In genomic region chr1:53653631-53654030, GRCh38 we compare ENCODE assay signal across 24 cellular contexts.
A peak's percentile ranks its signal among the peaks of the same experiment; 100 is the strongest.
DNase-seq lines count a peak whose midpoint lies in the region; ATAC-seq and TF ChIP-seq lines count a peak whose summit lies in the region.
"Had no signal": no experiment of that assay in that cellular context is flagged by ENCODE, and none has a peak within 500 bp of the region (broad histone marks: within the 10 kb centered on the region; RNA-seq: fewer than 3 reads in every experiment).

No MANE protein-coding gene starts in this region.

- H2BK15ac ChIP-seq in H9 (ENCODE audit: low read depth, low read length) (no peak overlapping the region), neuronal stem cell (ENCODE audit: low read length) (no peak overlapping the region)

- no peak overlapping the region for H4K8ac ChIP-seq in H9 (replicated peaks; ENCODE audit: insufficient read length, low read depth, low read length)
- H4K8ac ChIP-seq in neuronal stem cell (ENCODE audit: low read depth, low read length) = no peak overlapping the region

- no peak for TF ChIP-seq POLR2A in lower leg skin (IDR thresholded peaks at IDR 0.05)

- WGBS in H9 (ENCODE audit: extremely low coverage, insufficient read length, low lambda C conversion rate) = no CpG with 5 or more reads among the region's 5 CpGs
- no CpG with 5 or more reads among the region's 5 CpGs for WGBS in neuronal stem cell (ENCODE audit: extremely low coverage in 2 of 2, insufficient read length in 2 of 2, insufficient replicate concordance in 1 of 2), 2 donors
- 72 to 77% methylated on average over 5 of the region's 5 CpGs for WGBS in aorta, 2 donors
- WGBS in lower leg skin, 2 donors = 85 to 95% methylated on average over 5 of the region's 5 CpGs

- H2BK5ac ChIP-seq in H9 (ENCODE audit: insufficient read length, low read length) (no peak overlapping the region), neuronal stem cell (ENCODE audit: low read length) (no peak overlapping the region)

- no peak overlapping the region for H3K27ac Mint-ChIP-seq in H9
- no peak overlapping the region for H3K27ac Mint-ChIP-seq in WTC11
- H3K27ac Mint-ChIP-seq: CD4-positive, alpha-beta memory T cell had no signal

- H3K79me1 ChIP-seq in H9 (ENCODE audit: insufficient read depth, low read depth, low read length, poor library complexity, severe bottlenecking) = no peaks in the 10 kb centered on the region
- H3K79me1 ChIP-seq in neuronal stem cell (ENCODE audit: low read depth, low read length) = no peaks in the 10 kb centered on the region

- TF ChIP-seq CTCF in H9 (conservative IDR thresholded peaks at IDR 0.05) = no peak
- no peak for TF ChIP-seq CTCF in WTC11 (IDR thresholded peaks at IDR 0.05)
- TF ChIP-seq CTCF in lower leg skin (IDR thresholded peaks at IDR 0.05) = no peak
- TF ChIP-seq CTCF in GM20000 (IDR thresholded peaks at IDR 0.05; ENCODE audit: extremely low read depth, missing control alignments) = no peak

- H4K5ac ChIP-seq in H9 (ENCODE audit: insufficient read length, low read depth, low read length) = no peak overlapping the region

- H2BK12ac ChIP-seq in H9 (ENCODE audit: insufficient read length, low read depth, low read length) (no peak overlapping the region), neuronal stem cell (ENCODE audit: low read length) (no peak overlapping the region)

- H3K9me3 Mint-ChIP-seq in H9 = no peaks in the 10 kb centered on the region
- no peaks in the 10 kb centered on the region for H3K9me3 Mint-ChIP-seq in WTC11
- H3K9me3 Mint-ChIP-seq: CD4-positive, alpha-beta memory T cell had no signal

- H3K4me1 ChIP-seq in H9 (ENCODE audit: insufficient read depth, low read length) (no peaks in the 10 kb centered on the region; the same call in 1 of the 2 replicates), neuronal stem cell (ENCODE audit: control insufficient read depth in 2 of 2, insufficient read depth in 1 of 2, low read depth in 1 of 2, low read length in 2 of 2) (no peaks in the 10 kb centered on the region), aorta (ENCODE audit: control insufficient read depth in 1 of 2, insufficient read depth in 2 of 2, low read length in 2 of 2) (no peaks in the 10 kb centered on the region)

- DNase-seq in H9 = peak; percentile 44
- no peak for DNase-seq in WTC11 (ENCODE audit: low spot score)
- DNase-seq in neuronal stem cell (ENCODE audit: low spot score) = no peak
- DNase-seq in aorta = peak; percentile 14 to 57
- no peak for DNase-seq in HCEC 1CT
- no peak for DNase-seq in lower leg skin (ENCODE audit: low spot score in 2 of 2)
- no peak for DNase-seq in GM20000 (ENCODE audit: low spot score)
- DNase-seq: C1 segment of cervical spinal cord; CD4-positive, alpha-beta memory T cell; COR-L47; DMS53; GOT3; Karpas-422; MV-4-11; NCI-H1105 treated with DMSO at 0.1 percent for 48 hours; NCI-H146; NCI-H1930; NCI-H2107; NCI-H446; NCI-H524 treated with DMSO at 0.1 percent for 48 hours; NCI-H82; NK-92 treated with Interleukin-12 subunit alpha and Interleukin-12 subunit beta, amount 100 ng/mL, for 24 hours; PC-9; SHP77 had no signal

- H4K20me1 ChIP-seq in H9 (ENCODE audit: control insufficient read depth, insufficient read depth, insufficient read length) = no peaks in the 10 kb centered on the region

- H3K9me3 ChIP-seq in H9 (ENCODE audit: control insufficient read depth, low read depth, low read length) = no peaks in the 10 kb centered on the region
- H3K9me3 ChIP-seq in neuronal stem cell (replicated peaks in 1 of 2; ENCODE audit: control insufficient read depth in 2 of 2, insufficient read depth in 1 of 2, low read depth in 1 of 2, low read length in 2 of 2) = no peaks in the 10 kb centered on the region
- H3K9me3 ChIP-seq in aorta (ENCODE audit: control insufficient read depth, low read length) = no peaks in the 10 kb centered on the region

- no peak overlapping the region for H3K27ac ChIP-seq in H9 (ENCODE audit: insufficient read length, low read depth, low read length)
- H3K27ac ChIP-seq in neuronal stem cell (replicated peaks; ENCODE audit: low read length) = no peak overlapping the region
- no peak overlapping the region for H3K27ac ChIP-seq in aorta (ENCODE audit: low read depth in 1 of 2, low read length in 2 of 2)
- H3K27ac ChIP-seq: PC-9 had no signal

- H3K18ac ChIP-seq in H9 (ENCODE audit: insufficient read length, low read depth, low read length) = no peak overlapping the region
- H3K18ac ChIP-seq in neuronal stem cell (ENCODE audit: low read length) = peak overlapping the region; percentile 30

- H4K91ac ChIP-seq in H9 (ENCODE audit: insufficient read length, low read depth, low read length) (no peak overlapping the region), neuronal stem cell (ENCODE audit: low read depth, low read length, poor library complexity) (no peak overlapping the region)

- ATAC-seq in WTC11 = peak; percentile 63
- no peak for ATAC-seq in aorta (ENCODE audit: low FRiP score)

- H3K23ac ChIP-seq in H9 (ENCODE audit: insufficient read length, low read depth, low read length) = no peak overlapping the region
- H3K23ac ChIP-seq in neuronal stem cell (ENCODE audit: low read depth, low read length, poor library complexity) = no peak overlapping the region

- H2AFZ ChIP-seq in H9 (ENCODE audit: low read length) (no peak overlapping the region), neuronal stem cell (ENCODE audit: low read length) (no peak overlapping the region)
- H2AFZ ChIP-seq: PC-9 had no signal

- H3K9ac ChIP-seq in H9 (ENCODE audit: extremely low read depth, insufficient read length, low read length) (no peak overlapping the region), neuronal stem cell (ENCODE audit: low read depth, low read length, poor library complexity) (no peak overlapping the region)

- H3K27me3 ChIP-seq in H9 (ENCODE audit: insufficient read depth, low read length) (no peaks in the 10 kb centered on the region), neuronal stem cell (ENCODE audit: control insufficient read depth in 3 of 3, insufficient read depth in 3 of 3, low read depth in 1 of 3, low read length in 3 of 3) (peaks cover 0 to 15% (median 0%) of the 10 kb centered on the region in 3 experiments), aorta (ENCODE audit: control insufficient read depth in 1 of 2, insufficient read depth in 2 of 2, low read length in 1 of 2) (no peaks in the 10 kb centered on the region)

- H2BK120ac ChIP-seq in H9 (ENCODE audit: low read depth, low read length, poor library complexity, severe bottlenecking) (no peak overlapping the region), neuronal stem cell (ENCODE audit: low read depth, low read length) (no peak overlapping the region)

- H3K4me3 ChIP-seq in neuronal stem cell (ENCODE audit: low read length in 2 of 2) (no peak overlapping the region), aorta (ENCODE audit: low read length in 2 of 2) (no peak overlapping the region), lower leg skin (ENCODE audit: low read depth, poor library complexity, severe bottlenecking) (no peak overlapping the region)
- H3K4me3 ChIP-seq: PC-9 had no signal

- no peak overlapping the region for H3K14ac ChIP-seq in H9 (ENCODE audit: insufficient read depth, low read length)
- H3K14ac ChIP-seq in neuronal stem cell (ENCODE audit: low read length) = no peak overlapping the region

- no peaks in the 10 kb centered on the region for H3K79me2 ChIP-seq in H9 (ENCODE audit: insufficient read depth, low read length)

- H3K23me2 ChIP-seq in H9 (ENCODE audit: insufficient read length, low read depth, low read length, poor library complexity, severe bottlenecking) = no peaks in the 10 kb centered on the region

- H2AK5ac ChIP-seq in H9 (ENCODE audit: insufficient read length, low read length) = no peak overlapping the region
- H2AK5ac ChIP-seq in neuronal stem cell (ENCODE audit: low read depth, low read length) = peak overlapping the region; percentile 10

- H3K4ac ChIP-seq in H9 (ENCODE audit: low read depth, low read length) (no peak overlapping the region), neuronal stem cell (ENCODE audit: low read length) (no peak overlapping the region)

- H3K4me1 Mint-ChIP-seq in H9 = peaks cover 11 to 18% of the 10 kb centered on the region in 2 experiments
- peaks cover 17% of the 10 kb centered on the region for H3K4me1 Mint-ChIP-seq in WTC11

- no peak overlapping the region for H3K56ac ChIP-seq in H9 (ENCODE audit: insufficient read length, low read depth, low read length)

- H3K36me3 ChIP-seq in neuronal stem cell (replicated peaks in 1 of 2; ENCODE audit: control insufficient read depth in 2 of 2, insufficient read depth in 2 of 2, low read length in 2 of 2) (no peaks in the 10 kb centered on the region), aorta (ENCODE audit: control insufficient read depth in 1 of 2, insufficient read depth in 2 of 2, low read length in 1 of 2) (no peaks in the 10 kb centered on the region)

- H3K4me3 Mint-ChIP-seq in H9 = no peak overlapping the region
- no peak overlapping the region for H3K4me3 Mint-ChIP-seq in WTC11
- H3K4me3 Mint-ChIP-seq: CD4-positive, alpha-beta memory T cell had no signal

- H3K36me3 Mint-ChIP-seq in H9 (ENCODE audit: insufficient read depth in 1 of 3, low read depth in 3 of 3) (no peaks in the 10 kb centered on the region), WTC11 (no peaks in the 10 kb centered on the region)
- H3K36me3 Mint-ChIP-seq: CD4-positive, alpha-beta memory T cell had no signal

- CTCF ChIA-PET in WTC11 (lab: Charles Lee) = interaction anchor here (1.3 to 2.1 kb wide), 3 partner anchors 11 to 168 kb away, joined by 3 to 7 read pairs (median 3); no protein-coding TSS in a partner anchor

- no peak overlapping the region for H3T11ph ChIP-seq in H9 (ENCODE audit: low read length)

- POLR2A ChIA-PET in WTC11 (lab: Charles Lee) = no interaction called here

- H3K27me3 Mint-ChIP-seq in H9 (ENCODE audit: low read depth) (peaks cover 21% of the 10 kb centered on the region), WTC11 (ENCODE audit: low read depth) (no peaks in the 10 kb centered on the region; the same call in 1 of the 2 replicates)

- H2BK20ac ChIP-seq in H9 (ENCODE audit: low read depth, low read length, poor library complexity, severe bottlenecking) = no peak overlapping the region

- intact Hi-C loops in aorta (cut with DNase I) = no loop called here
- intact Hi-C loops in lower leg skin (cut with DNase I; ENCODE audit: low total_unique reads) = no loop called here

- H3K4me2 ChIP-seq in H9 (ENCODE audit: insufficient read depth, insufficient read length, low read length) (no peak overlapping the region), neuronal stem cell (ENCODE audit: insufficient read depth, low read length, poor library complexity, severe bottlenecking) (no peak overlapping the region)
- H3K4me2 ChIP-seq: PC-9 had no signal

TF ChIP-seq in WTC11, 78 proteins besides CTCF, POLR2A, EP300 and RAD21:
- TF ChIP-seq NFE2L1 (CRISPR knock-in tag; IDR thresholded peaks at IDR 0.05) = no peak

Comparison
In these comparisons a context has a peak if more than half of its experiments do, and no peak if none do; other contexts are left out.
1. DNase-seq: peak in H9 (single experiment) and aorta (2 of 2); none in WTC11 (single experiment), neuronal stem cell (single experiment), HCEC 1CT (single experiment), lower leg skin (0 of 2) and GM20000 (single experiment).